Comparison of ENCODE assay signal across 16 cellular contexts in genomic region chr4:164381859-164382258, GRCh38.
DNase-seq lines count a peak whose midpoint lies in the region; ATAC-seq and TF ChIP-seq lines count a peak whose summit lies in the region.
"Had no signal": no experiment of that assay in that cellular context is flagged by ENCODE, and none has a peak within 500 bp of the region (broad histone marks: within the 10 kb centered on the region; RNA-seq: fewer than 3 reads in every experiment).

No MANE protein-coding gene starts in this region.

- no peak for ATAC-seq in stimulated activated effector memory CD8-positive, alpha-beta T cell treated with anti-CD3 and anti-CD28 coated beads, Interleukin-12 subunit alpha, Interleukin-12 subunit beta, amount 100 ng/mL, for 72 hours
- ATAC-seq: A549, HepG2 had no signal

- no peaks in the 10 kb centered on the region for H3K79me2 ChIP-seq in hepatocyte

- no peaks in the 10 kb centered on the region for H3K36me3 ChIP-seq in SK-N-MC (ENCODE audit: insufficient read depth, low read length)
- no peaks in the 10 kb centered on the region for H3K36me3 ChIP-seq in hepatocyte (replicated peaks; ENCODE audit: insufficient read depth, low read depth)
- no peaks in the 10 kb centered on the region for H3K36me3 ChIP-seq in colonic mucosa
- H3K36me3 ChIP-seq: BLaER1 had no signal

- no peaks in the 10 kb centered on the region for H4K20me1 ChIP-seq in hepatocyte (ENCODE audit: insufficient read depth, poor library complexity, severe bottlenecking)
- H4K20me1 ChIP-seq: BLaER1 had no signal

- H3K4me1 Mint-ChIP-seq in stimulated activated effector memory CD8-positive, alpha-beta T cell treated with anti-CD3 and anti-CD28 coated beads, Interleukin-12 subunit alpha, Interleukin-12 subunit beta, amount 100 ng/mL, for 72 hours: no peaks in the 10 kb centered on the region
- H3K4me1 Mint-ChIP-seq: CD8-positive, alpha-beta memory T cell had no signal

- H3K36me3 Mint-ChIP-seq in stimulated activated effector memory CD8-positive, alpha-beta T cell treated with anti-CD3 and anti-CD28 coated beads, Interleukin-12 subunit alpha, Interleukin-12 subunit beta, amount 100 ng/mL, for 72 hours: no peaks in the 10 kb centered on the region
- H3K36me3 Mint-ChIP-seq: CD8-positive, alpha-beta memory T cell had no signal

- no peak overlapping the region for H3K27ac Mint-ChIP-seq in stimulated activated effector memory CD8-positive, alpha-beta T cell treated with anti-CD3 and anti-CD28 coated beads, Interleukin-12 subunit alpha, Interleukin-12 subunit beta, amount 100 ng/mL, for 72 hours
- H3K27ac Mint-ChIP-seq: CD8-positive, alpha-beta memory T cell; HFFc6 had no signal

- H3K9me3 Mint-ChIP-seq in stimulated activated effector memory CD8-positive, alpha-beta T cell treated with anti-CD3 and anti-CD28 coated beads, Interleukin-12 subunit alpha, Interleukin-12 subunit beta, amount 100 ng/mL, for 72 hours: peaks cover 18% of the 10 kb centered on the region

- H3K9ac ChIP-seq in SK-N-MC (ENCODE audit: insufficient read length) (peak overlapping the region; percentile 59), colonic mucosa (ENCODE audit: low read depth in 2 of 2, low read length in 2 of 2) (no peak overlapping the region)
- H3K9ac ChIP-seq: BLaER1 had no signal

- H3K27me3 ChIP-seq in hepatocyte (peaks cover 39% of the 10 kb centered on the region), colonic mucosa (no peaks in the 10 kb centered on the region)

- no peak overlapping the region for H3K4me3 Mint-ChIP-seq in stimulated activated effector memory CD8-positive, alpha-beta T cell treated with anti-CD3 and anti-CD28 coated beads, Interleukin-12 subunit alpha, Interleukin-12 subunit beta, amount 100 ng/mL, for 72 hours
- H3K4me3 Mint-ChIP-seq: CD8-positive, alpha-beta memory T cell; HFFc6 had no signal

- H3K4me2 ChIP-seq in hepatocyte: peak overlapping the region; percentile 92
- H3K4me2 ChIP-seq: A549, BLaER1 had no signal

- no peak overlapping the region for H2AFZ ChIP-seq in hepatocyte

- H3K27ac ChIP-seq in SK-N-MC: no peak overlapping the region
- H3K27ac ChIP-seq in hepatocyte: no peak overlapping the region
- H3K27ac ChIP-seq in colonic mucosa: no peak overlapping the region
- H3K27ac ChIP-seq: A549, BLaER1 had no signal

- intact Hi-C loops in colonic mucosa (cut with DNase I): no loop called here

- peaks cover 3% of the 10 kb centered on the region for H3K4me1 ChIP-seq in hepatocyte (ENCODE audit: insufficient read depth)
- H3K4me1 ChIP-seq in colonic mucosa: no peaks in the 10 kb centered on the region
- H3K4me1 ChIP-seq: A549, BLaER1, Caco-2 had no signal

- H3K9me2 ChIP-seq in hepatocyte (replicated peaks; ENCODE audit: insufficient read depth): no peaks in the 10 kb centered on the region

- TF ChIP-seq CTCF in hepatocyte (IDR thresholded peaks at IDR 0.05; ENCODE audit: poor library complexity): no peak
- no peak for TF ChIP-seq CTCF in colonic mucosa (IDR thresholded peaks at IDR 0.05)

- H3K9me3 ChIP-seq in SK-N-MC (ENCODE audit: low read depth, low read length): no peaks in the 10 kb centered on the region
- H3K9me3 ChIP-seq in hepatocyte (ENCODE audit: low read depth): no peaks in the 10 kb centered on the region
- H3K9me3 ChIP-seq in colonic mucosa: no peaks in the 10 kb centered on the region
- H3K9me3 ChIP-seq: A549, Caco-2 had no signal

- H3K4me3 ChIP-seq in SK-N-MC (peak overlapping the region; percentile 78), hepatocyte (no peak overlapping the region), colonic mucosa (no peak overlapping the region)
- H3K4me3 ChIP-seq: A549, BLaER1 had no signal

- WGBS in hepatocyte (ENCODE audit: low lambda C conversion rate, missing lambda C conversion rate): 70% methylated on average over 3 of the region's 3 CpGs

- DNase-seq in SK-N-MC (ENCODE audit: low read depth, low spot score) (no peak), hepatocyte (ENCODE audit: low spot score) (no peak), pons (ENCODE audit: low spot score) (peak; percentile 51), colonic mucosa (no peak)
- no peak for DNase-seq in activated CD4-positive, alpha-beta T cell treated with anti-CD3 and anti-CD28 coated beads for 4 hours
- DNase-seq in stimulated activated effector memory CD8-positive, alpha-beta T cell treated with anti-CD3 and anti-CD28 coated beads, Interleukin-12 subunit alpha, Interleukin-12 subunit beta, amount 100 ng/mL, for 72 hours (ENCODE audit: low spot score in 2 of 2): no peak
- DNase-seq: AML-193; Caco-2; CD8-positive, alpha-beta memory T cell; DND-41; GDM1; HCEC 1CT; HFFc6 had no signal
